1 cellular context compared by ENCODE assay signal in the genomic region with DNA sequence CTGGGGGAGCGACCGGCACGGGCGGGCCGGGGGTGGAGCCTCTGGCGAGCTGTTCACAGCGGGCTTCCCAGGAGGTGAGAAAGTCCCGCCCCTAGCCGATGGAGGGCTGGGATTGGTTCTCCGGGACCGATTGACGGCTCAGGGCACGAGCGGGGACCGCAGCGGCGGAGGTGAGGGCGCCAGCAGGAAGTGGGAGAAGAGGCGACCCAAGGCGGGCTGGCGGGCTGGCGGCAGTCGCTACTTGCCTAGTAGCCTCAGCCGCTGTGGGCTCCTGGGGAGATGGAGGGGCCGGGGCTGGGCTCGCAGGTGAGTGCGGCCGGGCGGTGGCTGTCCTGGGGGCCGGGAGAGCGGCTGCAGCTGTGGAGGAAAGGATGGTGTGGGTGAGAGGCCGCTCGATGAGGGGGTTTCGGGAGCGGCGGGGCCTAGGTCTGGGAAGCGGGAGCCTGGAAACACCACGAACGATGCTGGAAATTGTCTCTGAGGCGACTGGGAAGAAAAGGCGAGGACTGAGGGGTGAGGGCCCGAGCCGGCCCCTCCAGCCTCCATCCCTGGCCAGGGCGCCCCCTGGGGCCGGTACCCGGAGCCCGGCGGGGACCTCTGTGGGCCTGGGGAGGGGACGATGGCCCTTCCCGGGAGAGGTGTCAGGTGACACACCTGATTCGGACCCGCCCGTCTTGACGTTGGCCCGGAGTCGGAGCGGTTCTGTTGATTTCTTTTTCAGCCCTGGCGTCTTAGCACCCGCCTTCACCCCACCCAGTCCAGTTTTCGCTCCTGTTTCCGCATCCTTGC.
TF ChIP-seq lines count a peak whose summit lies in the region.

A gene with protein sequence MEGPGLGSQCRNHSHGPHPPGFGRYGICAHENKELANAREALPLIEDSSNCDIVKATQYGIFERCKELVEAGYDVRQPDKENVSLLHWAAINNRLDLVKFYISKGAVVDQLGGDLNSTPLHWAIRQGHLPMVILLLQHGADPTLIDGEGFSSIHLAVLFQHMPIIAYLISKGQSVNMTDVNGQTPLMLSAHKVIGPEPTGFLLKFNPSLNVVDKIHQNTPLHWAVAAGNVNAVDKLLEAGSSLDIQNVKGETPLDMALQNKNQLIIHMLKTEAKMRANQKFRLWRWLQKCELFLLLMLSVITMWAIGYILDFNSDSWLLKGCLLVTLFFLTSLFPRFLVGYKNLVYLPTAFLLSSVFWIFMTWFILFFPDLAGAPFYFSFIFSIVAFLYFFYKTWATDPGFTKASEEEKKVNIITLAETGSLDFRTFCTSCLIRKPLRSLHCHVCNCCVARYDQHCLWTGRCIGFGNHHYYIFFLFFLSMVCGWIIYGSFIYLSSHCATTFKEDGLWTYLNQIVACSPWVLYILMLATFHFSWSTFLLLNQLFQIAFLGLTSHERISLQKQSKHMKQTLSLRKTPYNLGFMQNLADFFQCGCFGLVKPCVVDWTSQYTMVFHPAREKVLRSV (plus strand): TSS at position 198 of the 789 bp plus-strand sequence. CDS start 82 bp downstream, at position 280.

TF ChIP-seq in K562, 482 proteins besides CTCF, POLR2A, EP300 and RAD21 (continued from another document and continues in another):
- TF ChIP-seq, protein P1, sequence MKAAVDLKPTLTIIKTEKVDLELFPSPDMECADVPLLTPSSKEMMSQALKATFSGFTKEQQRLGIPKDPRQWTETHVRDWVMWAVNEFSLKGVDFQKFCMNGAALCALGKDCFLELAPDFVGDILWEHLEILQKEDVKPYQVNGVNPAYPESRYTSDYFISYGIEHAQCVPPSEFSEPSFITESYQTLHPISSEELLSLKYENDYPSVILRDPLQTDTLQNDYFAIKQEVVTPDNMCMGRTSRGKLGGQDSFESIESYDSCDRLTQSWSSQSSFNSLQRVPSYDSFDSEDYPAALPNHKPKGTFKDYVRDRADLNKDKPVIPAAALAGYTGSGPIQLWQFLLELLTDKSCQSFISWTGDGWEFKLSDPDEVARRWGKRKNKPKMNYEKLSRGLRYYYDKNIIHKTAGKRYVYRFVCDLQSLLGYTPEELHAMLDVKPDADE (conservative IDR thresholded peaks at IDR 0.05; ENCODE audit: control insufficient read depth, low read depth, low read length): 0 out of 2 replicates have a peak, but pooled peaks have one; percentile 14
- TF ChIP-seq ZNF3 (CRISPR knock-in tag; IDR thresholded peaks at IDR 0.05) (no peak), FOXK2 (conservative IDR thresholded peaks at IDR 0.05 in 1 of 2, IDR thresholded peaks at IDR 0.05 in 1 of 2; ENCODE audit: low read depth in 2 of 2) (no peak), SREBF2 (CRISPR knock-in tag; IDR thresholded peaks at IDR 0.05) (no peak), MEF2A (IDR thresholded peaks at IDR 0.05; ENCODE audit: control insufficient read depth, low read depth, low read length) (no peak), TOE1 (IDR thresholded peaks at IDR 0.05; ENCODE audit: borderline replicate concordance) (peak; percentile 50; the same call in 1 of the 2 replicates), TOE1 (CRISPR knock-in tag; IDR thresholded peaks at IDR 0.05; ENCODE audit: borderline replicate concordance, low read depth) (no peak), NCOR1 (IDR thresholded peaks at IDR 0.05) (no peak), SPI1 (IDR thresholded peaks at IDR 0.05; ENCODE audit: borderline replicate concordance, low read depth, low read length) (peak; percentile 35; the same call in 1 of the 2 replicates), TEAD4 (IDR thresholded peaks at IDR 0.05; ENCODE audit: low read length) (no peak), TEAD4 (CRISPR knock-in tag; IDR thresholded peaks at IDR 0.05; ENCODE audit: borderline replicate concordance) (no peak), ZNF133 (CRISPR knock-in tag; IDR thresholded peaks at IDR 0.05) (no peak), ZNF668 (CRISPR knock-in tag; IDR thresholded peaks at IDR 0.05) (no peak), GATAD2B (IDR thresholded peaks at IDR 0.05; ENCODE audit: borderline replicate concordance) (0 out of 2 replicates have a peak, but pooled peaks have one; percentile 25), BRF1 (IDR thresholded peaks at IDR 0.05; ENCODE audit: borderline replicate concordance, extremely low read depth, insufficient read length) (no peak), NCOA1 (IDR thresholded peaks at IDR 0.05; ENCODE audit: low read depth) (no peak), ZBED1 (IDR thresholded peaks at IDR 0.05) (no peak), OTX1 (CRISPR knock-in tag; IDR thresholded peaks at IDR 0.05) (no peak), SIN3B (IDR thresholded peaks at IDR 0.05; ENCODE audit: low read depth) (no peak), MYC (IDR thresholded peaks at IDR 0.05; ENCODE audit: low read depth, low read length) (0 out of 2 replicates have a peak, but pooled peaks have one; percentile 10), MYC (CRISPR knock-in tag; IDR thresholded peaks at IDR 0.05; ENCODE audit: borderline replicate concordance, low read depth) (0 out of 2 replicates have a peak, but pooled peaks have one; percentile 40), ELF2 (CRISPR knock-in tag; IDR thresholded peaks at IDR 0.05) (no peak; the same call in 1 of the 2 replicates), ESRRB (CRISPR knock-in tag; IDR thresholded peaks at IDR 0.05; ENCODE audit: borderline replicate concordance) (no peak), RCOR1 (IDR thresholded peaks at IDR 0.05; ENCODE audit: borderline replicate concordance in 1 of 2, low read depth in 2 of 2, low read length in 2 of 2) (peak in 1 of 2 experiments; percentile 74; a peak in 2 of 4 replicates), RAD51 (IDR thresholded peaks at IDR 0.05; ENCODE audit: borderline replicate concordance, low read depth) (peak; percentile 42; the same call in 1 of the 2 replicates), RBFOX2 (IDR thresholded peaks at IDR 0.05; ENCODE audit: low read depth, low read length) (peak; percentile 85), ARID1B (IDR thresholded peaks at IDR 0.05) (no peak; the same call in 1 of the 2 replicates), PPARD (CRISPR knock-in tag; IDR thresholded peaks at IDR 0.05) (no peak), ZC3H4 (CRISPR knock-in tag; IDR thresholded peaks at IDR 0.05; ENCODE audit: borderline replicate concordance) (no peak), ZNF253 (CRISPR knock-in tag; conservative IDR thresholded peaks at IDR 0.05) (no peak), KDM2B (CRISPR knock-in tag; IDR thresholded peaks at IDR 0.05) (no peak), BMI1 (IDR thresholded peaks at IDR 0.05; ENCODE audit: low read length) (no peak), NR2C2 (CRISPR knock-in tag; IDR thresholded peaks at IDR 0.05) (no peak), NR2C2 (tag; IDR thresholded peaks at IDR 0.05) (peak; percentile 12; the same call in 1 of the 2 replicates), THRAP3 (IDR thresholded peaks at IDR 0.05; ENCODE audit: borderline replicate concordance) (no peak), FOS (IDR thresholded peaks at IDR 0.05; ENCODE audit: extremely low read depth, insufficient read length) (peak; percentile 73), PYGO2 (tag; IDR thresholded peaks at IDR 0.05) (no peak), ZNF764 (CRISPR knock-in tag; IDR thresholded peaks at IDR 0.05; ENCODE audit: low read depth) (no peak), TRIM28 (IDR thresholded peaks at IDR 0.05) (no peak), NFIC (IDR thresholded peaks at IDR 0.05) (peak; percentile 21; the same call in 1 of the 2 replicates), ZNF140 (CRISPR knock-in tag; IDR thresholded peaks at IDR 0.05) (no peak), RBM25 (IDR thresholded peaks at IDR 0.05; ENCODE audit: low read depth, low read length, severe bottlenecking) (peak; percentile 84), POLR2AphosphoS5 (IDR thresholded peaks at IDR 0.05; ENCODE audit: control insufficient read depth, insufficient read depth, low read depth, low read length) (0 out of 2 replicates have a peak, but pooled peaks have one; percentile 15), SMAD4 (CRISPR knock-in tag; conservative IDR thresholded peaks at IDR 0.05) (peak; percentile 52; the same call in 1 of the 2 replicates), ZNF644 (tag; IDR thresholded peaks at IDR 0.05; ENCODE audit: low read depth) (no peak), PURB (CRISPR knock-in tag; IDR thresholded peaks at IDR 0.05; ENCODE audit: low read depth) (no peak), PHF21A (IDR thresholded peaks at IDR 0.05; ENCODE audit: borderline replicate concordance, low read depth) (0 out of 2 replicates have a peak, but pooled peaks have one; percentile 26), ZNF707 (CRISPR knock-in tag; conservative IDR thresholded peaks at IDR 0.05) (no peak), PHF8 (IDR thresholded peaks at IDR 0.05; ENCODE audit: borderline replicate concordance, low read length) (peak; percentile 93), ZNF165 (CRISPR knock-in tag; IDR thresholded peaks at IDR 0.05; ENCODE audit: borderline replicate concordance) (no peak)
- TF ChIP-seq, protein P2, sequence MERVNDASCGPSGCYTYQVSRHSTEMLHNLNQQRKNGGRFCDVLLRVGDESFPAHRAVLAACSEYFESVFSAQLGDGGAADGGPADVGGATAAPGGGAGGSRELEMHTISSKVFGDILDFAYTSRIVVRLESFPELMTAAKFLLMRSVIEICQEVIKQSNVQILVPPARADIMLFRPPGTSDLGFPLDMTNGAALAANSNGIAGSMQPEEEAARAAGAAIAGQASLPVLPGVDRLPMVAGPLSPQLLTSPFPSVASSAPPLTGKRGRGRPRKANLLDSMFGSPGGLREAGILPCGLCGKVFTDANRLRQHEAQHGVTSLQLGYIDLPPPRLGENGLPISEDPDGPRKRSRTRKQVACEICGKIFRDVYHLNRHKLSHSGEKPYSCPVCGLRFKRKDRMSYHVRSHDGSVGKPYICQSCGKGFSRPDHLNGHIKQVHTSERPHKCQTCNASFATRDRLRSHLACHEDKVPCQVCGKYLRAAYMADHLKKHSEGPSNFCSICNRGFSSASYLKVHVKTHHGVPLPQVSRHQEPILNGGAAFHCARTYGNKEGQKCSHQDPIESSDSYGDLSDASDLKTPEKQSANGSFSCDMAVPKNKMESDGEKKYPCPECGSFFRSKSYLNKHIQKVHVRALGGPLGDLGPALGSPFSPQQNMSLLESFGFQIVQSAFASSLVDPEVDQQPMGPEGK (CRISPR knock-in tag; IDR thresholded peaks at IDR 0.05; ENCODE audit: borderline replicate concordance): no peak
- TF ChIP-seq, protein P3, sequence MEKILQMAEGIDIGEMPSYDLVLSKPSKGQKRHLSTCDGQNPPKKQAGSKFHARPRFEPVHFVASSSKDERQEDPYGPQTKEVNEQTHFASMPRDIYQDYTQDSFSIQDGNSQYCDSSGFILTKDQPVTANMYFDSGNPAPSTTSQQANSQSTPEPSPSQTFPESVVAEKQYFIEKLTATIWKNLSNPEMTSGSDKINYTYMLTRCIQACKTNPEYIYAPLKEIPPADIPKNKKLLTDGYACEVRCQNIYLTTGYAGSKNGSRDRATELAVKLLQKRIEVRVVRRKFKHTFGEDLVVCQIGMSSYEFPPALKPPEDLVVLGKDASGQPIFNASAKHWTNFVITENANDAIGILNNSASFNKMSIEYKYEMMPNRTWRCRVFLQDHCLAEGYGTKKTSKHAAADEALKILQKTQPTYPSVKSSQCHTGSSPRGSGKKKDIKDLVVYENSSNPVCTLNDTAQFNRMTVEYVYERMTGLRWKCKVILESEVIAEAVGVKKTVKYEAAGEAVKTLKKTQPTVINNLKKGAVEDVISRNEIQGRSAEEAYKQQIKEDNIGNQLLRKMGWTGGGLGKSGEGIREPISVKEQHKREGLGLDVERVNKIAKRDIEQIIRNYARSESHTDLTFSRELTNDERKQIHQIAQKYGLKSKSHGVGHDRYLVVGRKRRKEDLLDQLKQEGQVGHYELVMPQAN (IDR thresholded peaks at IDR 0.05; ENCODE audit: borderline replicate concordance): no peak
- TF ChIP-seq, protein P4, sequence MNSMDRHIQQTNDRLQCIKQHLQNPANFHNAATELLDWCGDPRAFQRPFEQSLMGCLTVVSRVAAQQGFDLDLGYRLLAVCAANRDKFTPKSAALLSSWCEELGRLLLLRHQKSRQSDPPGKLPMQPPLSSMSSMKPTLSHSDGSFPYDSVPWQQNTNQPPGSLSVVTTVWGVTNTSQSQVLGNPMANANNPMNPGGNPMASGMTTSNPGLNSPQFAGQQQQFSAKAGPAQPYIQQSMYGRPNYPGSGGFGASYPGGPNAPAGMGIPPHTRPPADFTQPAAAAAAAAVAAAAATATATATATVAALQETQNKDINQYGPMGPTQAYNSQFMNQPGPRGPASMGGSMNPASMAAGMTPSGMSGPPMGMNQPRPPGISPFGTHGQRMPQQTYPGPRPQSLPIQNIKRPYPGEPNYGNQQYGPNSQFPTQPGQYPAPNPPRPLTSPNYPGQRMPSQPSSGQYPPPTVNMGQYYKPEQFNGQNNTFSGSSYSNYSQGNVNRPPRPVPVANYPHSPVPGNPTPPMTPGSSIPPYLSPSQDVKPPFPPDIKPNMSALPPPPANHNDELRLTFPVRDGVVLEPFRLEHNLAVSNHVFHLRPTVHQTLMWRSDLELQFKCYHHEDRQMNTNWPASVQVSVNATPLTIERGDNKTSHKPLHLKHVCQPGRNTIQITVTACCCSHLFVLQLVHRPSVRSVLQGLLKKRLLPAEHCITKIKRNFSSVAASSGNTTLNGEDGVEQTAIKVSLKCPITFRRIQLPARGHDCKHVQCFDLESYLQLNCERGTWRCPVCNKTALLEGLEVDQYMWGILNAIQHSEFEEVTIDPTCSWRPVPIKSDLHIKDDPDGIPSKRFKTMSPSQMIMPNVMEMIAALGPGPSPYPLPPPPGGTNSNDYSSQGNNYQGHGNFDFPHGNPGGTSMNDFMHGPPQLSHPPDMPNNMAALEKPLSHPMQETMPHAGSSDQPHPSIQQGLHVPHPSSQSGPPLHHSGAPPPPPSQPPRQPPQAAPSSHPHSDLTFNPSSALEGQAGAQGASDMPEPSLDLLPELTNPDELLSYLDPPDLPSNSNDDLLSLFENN (IDR thresholded peaks at IDR 0.05; ENCODE audit: low read depth in 2 of 2, low read length in 2 of 2): no peak
- TF ChIP-seq, protein P5, sequence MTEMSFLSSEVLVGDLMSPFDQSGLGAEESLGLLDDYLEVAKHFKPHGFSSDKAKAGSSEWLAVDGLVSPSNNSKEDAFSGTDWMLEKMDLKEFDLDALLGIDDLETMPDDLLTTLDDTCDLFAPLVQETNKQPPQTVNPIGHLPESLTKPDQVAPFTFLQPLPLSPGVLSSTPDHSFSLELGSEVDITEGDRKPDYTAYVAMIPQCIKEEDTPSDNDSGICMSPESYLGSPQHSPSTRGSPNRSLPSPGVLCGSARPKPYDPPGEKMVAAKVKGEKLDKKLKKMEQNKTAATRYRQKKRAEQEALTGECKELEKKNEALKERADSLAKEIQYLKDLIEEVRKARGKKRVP (CRISPR knock-in tag; IDR thresholded peaks at IDR 0.05): no peak
- TF ChIP-seq, protein P6, sequence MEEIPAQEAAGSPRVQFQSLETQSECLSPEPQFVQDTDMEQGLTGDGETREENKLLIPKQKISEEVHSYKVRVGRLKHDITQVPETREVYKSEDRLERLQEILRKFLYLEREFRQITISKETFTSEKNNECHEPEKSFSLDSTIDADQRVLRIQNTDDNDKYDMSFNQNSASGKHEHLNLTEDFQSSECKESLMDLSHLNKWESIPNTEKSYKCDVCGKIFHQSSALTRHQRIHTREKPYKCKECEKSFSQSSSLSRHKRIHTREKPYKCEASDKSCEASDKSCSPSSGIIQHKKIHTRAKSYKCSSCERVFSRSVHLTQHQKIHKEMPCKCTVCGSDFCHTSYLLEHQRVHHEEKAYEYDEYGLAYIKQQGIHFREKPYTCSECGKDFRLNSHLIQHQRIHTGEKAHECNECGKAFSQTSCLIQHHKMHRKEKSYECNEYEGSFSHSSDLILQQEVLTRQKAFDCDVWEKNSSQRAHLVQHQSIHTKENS (CRISPR knock-in tag; IDR thresholded peaks at IDR 0.05): no peak
- TF ChIP-seq, protein P7, sequence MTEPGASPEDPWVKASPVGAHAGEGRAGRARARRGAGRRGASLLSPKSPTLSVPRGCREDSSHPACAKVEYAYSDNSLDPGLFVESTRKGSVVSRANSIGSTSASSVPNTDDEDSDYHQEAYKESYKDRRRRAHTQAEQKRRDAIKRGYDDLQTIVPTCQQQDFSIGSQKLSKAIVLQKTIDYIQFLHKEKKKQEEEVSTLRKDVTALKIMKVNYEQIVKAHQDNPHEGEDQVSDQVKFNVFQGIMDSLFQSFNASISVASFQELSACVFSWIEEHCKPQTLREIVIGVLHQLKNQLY (CRISPR knock-in tag; conservative IDR thresholded peaks at IDR 0.05): no peak
